3 cellular contexts compared by ENCODE assay signal in the genomic region with DNA sequence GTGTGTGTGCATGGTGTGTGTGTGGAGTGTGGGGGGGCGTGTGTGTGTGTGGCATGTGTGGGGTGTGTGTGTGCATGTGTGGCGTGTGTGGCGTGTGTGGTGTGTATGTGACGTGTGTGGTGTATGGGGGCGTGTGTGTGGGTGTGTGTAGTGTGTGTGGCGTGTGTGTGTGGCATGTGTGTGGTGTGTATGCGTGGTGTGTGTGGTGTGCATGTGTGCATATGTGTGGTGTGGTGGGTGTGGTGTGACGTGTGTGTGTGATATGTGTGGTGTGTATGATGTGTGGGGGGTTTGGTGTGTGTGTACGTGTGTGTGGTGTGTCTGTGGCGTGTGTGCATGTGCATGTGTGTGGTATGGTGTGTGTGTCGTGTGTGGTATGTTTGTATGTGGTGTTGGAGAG.
TF ChIP-seq lines count a peak whose summit lies in the region.

No MANE protein-coding gene starts in this region.

TF ChIP-seq in GM12891, 5 proteins besides CTCF, POLR2A, EP300 and RAD21:
- TF ChIP-seq POU2F2 (IDR thresholded peaks at IDR 0.05; ENCODE audit: low read depth, low read length) (no peak), SPI1 (IDR thresholded peaks at IDR 0.05; ENCODE audit: low read depth, low read length) (no peak), TAF1 (IDR thresholded peaks at IDR 0.05; ENCODE audit: low read depth, low read length) (no peak), PAX5 (IDR thresholded peaks at IDR 0.05; ENCODE audit: insufficient read depth, low read length, severe bottlenecking) (no peak), POLR2AphosphoS5 (IDR thresholded peaks at IDR 0.05; ENCODE audit: low read depth, low read length) (no peak)
TF ChIP-seq in GM12891: peak in this region for 0.

TF ChIP-seq in IMR-90, 13 proteins besides CTCF, POLR2A, EP300 and RAD21:
- TF ChIP-seq CHD1 (IDR thresholded peaks at IDR 0.05; ENCODE audit: low read depth, low read length): no peak

TF ChIP-seq in H1, 55 proteins besides CTCF, POLR2A, EP300 and RAD21:
- TF ChIP-seq KDM1A (IDR thresholded peaks at IDR 0.05; ENCODE audit: borderline replicate concordance, low read length) (no peak), E2F6 (IDR thresholded peaks at IDR 0.05) (no peak), SP4 (IDR thresholded peaks at IDR 0.05; ENCODE audit: low read length) (no peak), SAP30 (IDR thresholded peaks at IDR 0.05; ENCODE audit: insufficient read depth, insufficient replicate concordance, low read length) (no peak), CBX5 (IDR thresholded peaks at IDR 0.05; ENCODE audit: low read depth, low read length) (no peak), PHF8 (conservative IDR thresholded peaks at IDR 0.05; ENCODE audit: low read depth, low read length) (no peak), RBBP5 (IDR thresholded peaks at IDR 0.05; ENCODE audit: borderline replicate concordance, low read depth, low read length) (no peak), RXRA (IDR thresholded peaks at IDR 0.05; ENCODE audit: insufficient read depth, low read depth, low read length) (no peak), SRF (IDR thresholded peaks at IDR 0.05; ENCODE audit: low read depth, low read length) (no peak), BRCA1 (IDR thresholded peaks at IDR 0.05; ENCODE audit: low read depth, low read length) (no peak)
